In genomic region chr22:31496007-31496734, GRCh38 we compare ENCODE assay signal across 8 cellular contexts. TPM values are rescaled to one million over a fixed set of nuclear protein-coding genes. Genes with fewer than 3 reads are reported as not detected.
DNase-seq lines count a peak whose midpoint lies in the region; ATAC-seq and TF ChIP-seq lines count a peak whose summit lies in the region.

Gene SFI1, plus strand, starts transcription at chr22:31496536. Its CDS starts 11,749 bp downstream, at chr22:31508285.

- peak within 1 kb of the TSS; percentile 93 to 98 (median 96) for H3K4me3 Mint-ChIP-seq in IgD-negative memory B cell

- H3K36me3 Mint-ChIP-seq in IgD-negative memory B cell = no peaks in the 10 kb centered on the region

- TF ChIP-seq CTCF in PC-3 (conservative IDR thresholded peaks at IDR 0.05; ENCODE audit: low read depth, low read length) = peak; percentile 35; the same call in 1 of the 2 replicates

- H3K27me3 ChIP-seq in PC-3 (ENCODE audit: low read length) = no peaks in the 10 kb centered on the region
- no peaks in the 10 kb centered on the region for H3K27me3 ChIP-seq in mucosa of stomach (ENCODE audit: control insufficient read depth, insufficient read depth, low read length)

- peaks cover 28 to 32% (median 28%) of the 10 kb centered on the region in 3 donors for H3K4me1 Mint-ChIP-seq in IgD-negative memory B cell

- POLR2A ChIA-PET in PC-3 (lab: Charles Lee; ENCODE audit: unreplicated experiment) = interaction anchor here (0.6 kb wide), 1 partner anchor 169 kb away, joined by 3 read pairs; no protein-coding TSS in a partner anchor

- intact Hi-C loops in PC-3 (cut with micrococcal nuclease) = no loop called here

- no peaks in the 10 kb centered on the region for H3K9me2 ChIP-seq in PC-3 (replicated peaks; ENCODE audit: low read length)

- peaks cover 11% of the 10 kb centered on the region; the same call in 1 of the 2 replicates for H3K4me1 ChIP-seq in PC-3 (ENCODE audit: insufficient read depth, low read length)
- peaks cover 1% of the 10 kb centered on the region for H3K4me1 ChIP-seq in mucosa of stomach (ENCODE audit: control insufficient read depth, insufficient read depth, low read length)

- peak within 1 kb of the TSS; percentile 96 to 98 (median 97) for H3K27ac Mint-ChIP-seq in IgD-negative memory B cell

- peaks cover 3% of the 10 kb centered on the region; the same call in 1 of the 2 replicates for H3K36me3 ChIP-seq in PC-3 (ENCODE audit: low read depth, low read length)
- no peaks in the 10 kb centered on the region for H3K36me3 ChIP-seq in mucosa of stomach (ENCODE audit: control insufficient read depth, insufficient read depth, low read length)

- H3K27ac ChIP-seq in PC-3 (ENCODE audit: low read length) = peak within 1 kb of the TSS; percentile 56

- H2AFZ ChIP-seq in PC-3 (ENCODE audit: low read length) = peak within 1 kb of the TSS; percentile 95

- H3K9ac ChIP-seq in PC-3 (ENCODE audit: low read length) (peak within 1 kb of the TSS; percentile 72), mucosa of stomach (ENCODE audit: low read length) (peak within 1 kb of the TSS; percentile 75)

- no peaks in the 10 kb centered on the region for H4K20me1 ChIP-seq in PC-3 (ENCODE audit: low read length)

- H3K9me3 Mint-ChIP-seq in IgD-negative memory B cell = no peaks in the 10 kb centered on the region

- ATAC-seq in GM21529 (IDR thresholded peaks at IDR 0.05; ENCODE audit: unreplicated experiment) = peak; percentile 72
- ATAC-seq in PC-3 = peak; percentile 96

- H3K4me2 ChIP-seq in PC-3 (ENCODE audit: low read length) = peak within 1 kb of the TSS; percentile 96

- CTCF ChIA-PET in PC-3 (lab: Charles Lee) = no interaction called here

- BruUV-seq in PC-3 (replicated peaks; lab: Mats Ljungman, UMichigan) = TSS peak; percentile 78

- DNase-seq in DMS153 (lab: John Stamatoyannopoulos, UW) (peak; percentile 83), PC-3 (peak; percentile 81), erythroblast (lab: John Stamatoyannopoulos, UW) (peak; percentile 97 to 98)
- DNase-seq in activated T-cell treated with anti-CD3 and anti-CD28 coated beads, Interleukin-2, amount 50 U/mL, for 1 hour = peak; percentile 97
- peak; percentile 90 to 92 for DNase-seq in stimulated activated CD8-positive, alpha-beta memory T cell treated with anti-CD3 and anti-CD28 coated beads, Interleukin-7, amount 100 ng/mL, for 1 hour (ENCODE audit: low read depth in 2 of 2)

- TF ChIP-seq POLR2A in erythroblast (IDR thresholded peaks at IDR 0.05; ENCODE audit: low read length) = peak; percentile 85

- H3F3A ChIP-seq in PC-3 (ENCODE audit: low read length, unreplicated experiment) = no peaks in the 10 kb centered on the region

- H3K27me3 Mint-ChIP-seq in IgD-negative memory B cell = no peaks in the 10 kb centered on the region

- H3K9me3 ChIP-seq in PC-3 (ENCODE audit: low read length) (no peaks in the 10 kb centered on the region), mucosa of stomach (ENCODE audit: control insufficient read depth, low read length) (no peaks in the 10 kb centered on the region)

- peak within 1 kb of the TSS; percentile 90 for H3K4me3 ChIP-seq in PC-3 (ENCODE audit: low read length)
- H3K4me3 ChIP-seq in mucosa of stomach (ENCODE audit: low read length) = peak within 1 kb of the TSS; percentile 64

- peaks cover 14% of the 10 kb centered on the region for H3K79me2 ChIP-seq in PC-3 (ENCODE audit: low read length)

RNA-seq across cellular contexts. Expression of gene SFI1, which starts in this region (rescaled TPM):
- 15.5 TPM for polyA plus RNA-seq in IgD-negative memory B cell
- 22.5 and 24.0 TPM in 2 replicates for total RNA-seq in PC-3 (2014; rRNA removed)

Comparison
In these comparisons a context has a peak if more than half of its experiments do, and no peak if none do; other contexts are left out.
1. Peak in every context shown above with its lines: DNase-seq, ATAC-seq, H3K4me3 ChIP-seq and H3K27ac ChIP-seq.